Comparison of ENCODE assay signal across 20 cellular contexts in genomic region chr3:118228151-118228550, GRCh38.
"Had no signal": no experiment of that assay in that cellular context is flagged by ENCODE, and none has a peak within 500 bp of the region (broad histone marks: within the 10 kb centered on the region; RNA-seq: fewer than 3 reads in every experiment).

No MANE protein-coding gene starts in this region.

- ATAC-seq: K562, Panc1, Right ventricle myocardium inferior, SK-N-SH treated with all-trans-retinoic acid at 6 μM for 48 hours had no signal

- H3K9me3 ChIP-seq: SJCRH30 had no signal

- DNase-seq: MV-4-11, NCI-H1048, NCI-H1417 treated with DMSO at 0.1 percent for 48 hours, NCI-H146, NCI-H1694 treated with DMSO at 0.1 percent for 48 hours, NCI-H1930, NCI-H2171, NCI-H226, NCI-H446, NCI-H510A, NCI-H524 treated with DMSO at 0.1 percent for 48 hours, NCI-H69, NCI-H774, SHP77 treated with DMSO at 0.1 percent for 48 hours, SJCRH30 had no signal

- H3K4me1 ChIP-seq: SJCRH30 had no signal

- H3K36me3 ChIP-seq: SJCRH30 had no signal

- H3K27ac ChIP-seq: HL-60, SJCRH30 had no signal

- H3K4me3 ChIP-seq: K562, SJCRH30 had no signal

- H3K27me3 ChIP-seq: SJCRH30 had no signal
